In genomic region chr3:181484026-181484425, GRCh38 we compare ENCODE assay signal across 13 cellular contexts.
A peak's percentile ranks its signal among the peaks of the same experiment; 100 is the strongest.
DNase-seq lines count a peak whose midpoint lies in the region; ATAC-seq lines count a peak whose summit lies in the region.
"Had no signal": no experiment of that assay in that cellular context is flagged by ENCODE, and none has a peak within 500 bp of the region (broad histone marks: within the 10 kb centered on the region; RNA-seq: fewer than 3 reads in every experiment).

No MANE protein-coding gene starts in this region.

- peak overlapping the region; percentile 40 for H3K27ac ChIP-seq in layer of hippocampus (ENCODE audit: low read depth, low read length)
- H3K27ac ChIP-seq: 22Rv1; BLaER1 treated with 17β-estradiol and CSF1 and Interleukin-3, amounts not matched to agents 10 nM and 100 nM had no signal

- H3K27me3 ChIP-seq in layer of hippocampus (ENCODE audit: control insufficient read depth, insufficient read depth, low read length) = no peaks in the 10 kb centered on the region
- H3K27me3 ChIP-seq: BLaER1 treated with 17β-estradiol and CSF1 and Interleukin-3, amounts not matched to agents 10 nM and 100 nM had no signal

- DNase-seq in NCI-H2227 (lab: John Stamatoyannopoulos, UW; ENCODE audit: unreplicated experiment) (peak; percentile 30), NCI-H2227 treated with DMSO at 0.1 percent for 48 hours (lab: John Stamatoyannopoulos, UW) (no peak), cerebellar cortex (ENCODE audit: low spot score) (peak; percentile 11), NCI-H2107 (lab: John Stamatoyannopoulos, UW) (no peak), 8988T (no peak)
- DNase-seq: AML-193; CD4-positive, CD25-positive, alpha-beta regulatory T cell; H7 had no signal

- ATAC-seq in GM18867 (IDR thresholded peaks at IDR 0.05; ENCODE audit: unreplicated experiment) = no peak
- ATAC-seq: GM23338 had no signal

Comparison
In these comparisons a context has a peak if more than half of its experiments do, and no peak if none do; other contexts are left out.
1. DNase-seq: peak in NCI-H2227 (single experiment) and cerebellar cortex (single experiment); none in NCI-H2227 treated with DMSO at 0.1 percent for 48 hours (single experiment), NCI-H2107 (single experiment) and 8988T (single experiment).